Comparison of ENCODE assay signal across 25 cellular contexts in genomic region chr11:133425245-133425644, GRCh38.
"Had no signal": no experiment of that assay in that cellular context is flagged by ENCODE, and none has a peak within 500 bp of the region (broad histone marks: within the 10 kb centered on the region; RNA-seq: fewer than 3 reads in every experiment).

No MANE protein-coding gene starts in this region.

- DNase-seq: dorsolateral prefrontal cortex; effector CD4-positive, alpha-beta T cell; foreskin fibroblast; heart left ventricle; left ventricle myocardium superior; natural killer cell; occipital lobe; ovary; posterior cingulate gyrus; psoas muscle; right cardiac atrium; sigmoid colon; stimulated activated CD4-positive, alpha-beta T cell treated with anti-CD3 and anti-CD28 coated beads, Interleukin-2, amount 100 ng/mL, for 24 hours; stimulated activated CD4-positive, alpha-beta T cell treated with anti-CD3 and anti-CD28 coated beads, Interleukin-4, amount 100 ng/mL, for 24 hours; stimulated activated naive CD4-positive, alpha-beta T cell treated with Interleukin-2 at 50 U/mL for 16 hours; stomach; thyroid gland; trophoblast cell had no signal

- ATAC-seq: gastroesophageal sphincter; natural killer cell; psoas muscle; stimulated activated effector memory CD8-positive, alpha-beta T cell treated with anti-CD3 and anti-CD28 coated beads, Interleukin-12 subunit alpha, Interleukin-12 subunit beta, amount 100 ng/mL, for 72 hours had no signal

- H3K27me3 Mint-ChIP-seq: memory B cell had no signal

- H3K27me3 ChIP-seq: gastroesophageal sphincter, hepatocyte, ovary, stomach, thyroid gland, vagina had no signal

- H3K27ac ChIP-seq: dorsolateral prefrontal cortex, gastroesophageal sphincter, heart left ventricle, hepatocyte, ovary, psoas muscle, sigmoid colon, stomach, thyroid gland, vagina had no signal

- H3K9me3 Mint-ChIP-seq: stimulated activated effector memory CD8-positive, alpha-beta T cell treated with anti-CD3 and anti-CD28 coated beads, Interleukin-12 subunit alpha, Interleukin-12 subunit beta, amount 100 ng/mL, for 72 hours had no signal

- H3K36me3 Mint-ChIP-seq: memory B cell; natural killer cell; stimulated activated effector memory CD8-positive, alpha-beta T cell treated with anti-CD3 and anti-CD28 coated beads, Interleukin-12 subunit alpha, Interleukin-12 subunit beta, amount 100 ng/mL, for 72 hours had no signal

- FAIRE-seq: keratinocyte had no signal

- H3K4me3 Mint-ChIP-seq: memory B cell; natural killer cell; stimulated activated effector memory CD8-positive, alpha-beta T cell treated with anti-CD3 and anti-CD28 coated beads, Interleukin-12 subunit alpha, Interleukin-12 subunit beta, amount 100 ng/mL, for 72 hours had no signal

- H3K4me1 Mint-ChIP-seq: memory B cell; natural killer cell; stimulated activated effector memory CD8-positive, alpha-beta T cell treated with anti-CD3 and anti-CD28 coated beads, Interleukin-12 subunit alpha, Interleukin-12 subunit beta, amount 100 ng/mL, for 72 hours had no signal

- H3K9me3 ChIP-seq: gastroesophageal sphincter, heart left ventricle, ovary, psoas muscle, sigmoid colon, stomach, thyroid gland, vagina had no signal

- H3K4me3 ChIP-seq: dorsolateral prefrontal cortex, gastroesophageal sphincter, heart left ventricle, hepatocyte, lung, ovary, psoas muscle, sigmoid colon, stomach, thyroid gland, vagina had no signal

- H3K27ac Mint-ChIP-seq: memory B cell; natural killer cell; stimulated activated effector memory CD8-positive, alpha-beta T cell treated with anti-CD3 and anti-CD28 coated beads, Interleukin-12 subunit alpha, Interleukin-12 subunit beta, amount 100 ng/mL, for 72 hours had no signal

- H3K36me3 ChIP-seq: gastroesophageal sphincter, heart left ventricle, ovary, sigmoid colon, stomach, thyroid gland, vagina had no signal

- H3K4me1 ChIP-seq: gastroesophageal sphincter, psoas muscle, sigmoid colon, stomach, thyroid gland, vagina had no signal
